Comparison of ENCODE assay signal across 12 cellular contexts in genomic region chr18:64191069-64191468, GRCh38. TPM values are rescaled to one million over a fixed set of nuclear protein-coding genes. Genes with fewer than 3 reads are reported as not detected.
"Had no signal": no experiment of that assay in that cellular context is flagged by ENCODE, and none has a peak within 500 bp of the region (broad histone marks: within the 10 kb centered on the region; RNA-seq: fewer than 3 reads in every experiment).

No MANE protein-coding gene starts in this region.

- H3K9me3 ChIP-seq: HAP-1 had no signal

- DNase-seq: H7, HFFc6, IMR-90, KG1 had no signal

- H3K27ac ChIP-seq: HL-60 had no signal

- FAIRE-seq: HepG2, K562 had no signal

- H3K4me2 ChIP-seq: GM23338 had no signal

- H3K4me3 ChIP-seq: GM23338, HAP-1, K562 had no signal

- H3K36me3 ChIP-seq: HAP-1 had no signal

- H2AFZ ChIP-seq: GM23338 had no signal

- ATAC-seq: GM23338, HCT116, HepG2, K562 had no signal

RNA-seq across cellular contexts. Expression of gene LINC00305, which starts 42.2 kb away (rescaled TPM):
- total RNA-seq: GM23338, H4, H7, HepG2, HFFc6, HT1080, IMR-90, K562 had no signal
- polyA plus RNA-seq: GM23338, HepG2, IMR-90, K562 had no signal
